ENCODE assay signal across 25 cellular contexts in genomic region chr6:63058601-63059000, GRCh38.
DNase-seq lines count a peak whose midpoint lies in the region; ATAC-seq and TF ChIP-seq lines count a peak whose summit lies in the region.
"Had no signal": no experiment of that assay in that cellular context is flagged by ENCODE, and none has a peak within 500 bp of the region (broad histone marks: within the 10 kb centered on the region; RNA-seq: fewer than 3 reads in every experiment).

No MANE protein-coding gene starts in this region.

- no peak for ATAC-seq in HG03175 (IDR thresholded peaks at IDR 0.05; ENCODE audit: unreplicated experiment)
- ATAC-seq: activated CD4-positive, CD25-positive, alpha-beta regulatory T cell treated with anti-CD3 and anti-CD28 coated beads, Interleukin-2, amount 50 U/mL, for 24 hours; activated CD8-positive, alpha-beta T cell treated with anti-CD3 and anti-CD28 coated beads, Interleukin-2, amount 10 ng/mL, durations not matched to agents 7 days and 5 days had no signal

- H3K27me3 ChIP-seq in HL-60 (ENCODE audit: insufficient read depth, poor library complexity, severe bottlenecking), result no peaks in the 10 kb centered on the region
- H3K27me3 ChIP-seq: Peyer's patch, transverse colon had no signal

- H3K4me3 ChIP-seq in HL-60 (replicated peaks; ENCODE audit: insufficient read depth, low read length), result no peak overlapping the region
- H3K4me3 ChIP-seq: lung, Peyer's patch, SK-N-MC, transverse colon had no signal

- DNase-seq in HL-60 (ENCODE audit: low read depth in 1 of 2, low spot score in 1 of 2), result peak; percentile 41 to 46
- peak; percentile 73 for DNase-seq in MV-4-11 (lab: John Stamatoyannopoulos, UW)
- DNase-seq in SKM-1 (lab: John Stamatoyannopoulos, UW; ENCODE audit: unreplicated experiment), result peak; percentile 56
- peak; percentile 18 for DNase-seq in left kidney (ENCODE audit: low read depth, low spot score)
- no peak for DNase-seq in Ammon's horn (ENCODE audit: low spot score)
- DNase-seq in DMS114 treated with DMSO at 0.1 percent for 48 hours (lab: John Stamatoyannopoulos, UW; ENCODE audit: unreplicated experiment), result no peak
- DNase-seq: activated CD8-positive, alpha-beta T cell treated with anti-CD3 and anti-CD28 coated beads, Interleukin-2, amount 10 ng/mL, durations not matched to agents 7 days and 5 days; activated effector memory CD4-positive, alpha-beta T cell treated with Interleukin-2 at 50 U/mL for 16 hours; activated naive CD8-positive, alpha-beta T cell treated with anti-CD3 and anti-CD28 coated beads, Interleukin-2, amount 10 ng/mL, durations not matched to agents 7 days and 5 days; activated T-cell treated with anti-CD3 and anti-CD28 coated beads for 4 hours; CD4-positive, alpha-beta T cell; central memory CD4-positive, alpha-beta T cell; HFFc6; KG1; NCI-H1092; NCI-H1930; NCI-H774; Peyer's patch; stimulated activated CD8-positive, alpha-beta memory T cell treated with anti-CD3 and anti-CD28 coated beads, Interleukin-4, amount 100 ng/mL, for 48 hours; T-helper 9 cell; transverse colon had no signal

- no peak overlapping the region; the same call in 1 of the 2 replicates for H3K27ac ChIP-seq in HL-60 (replicated peaks)
- H3K27ac ChIP-seq: Peyer's patch, SK-N-MC, transverse colon had no signal

- TF ChIP-seq CTCF in HL-60 (IDR thresholded peaks at IDR 0.05; ENCODE audit: insufficient read depth, low read length), result no peak

Comparison
In these comparisons a context has a peak if more than half of its experiments do, and no peak if none do; other contexts are left out.
1. DNase-seq: peak in HL-60 (2 of 2), MV-4-11 (single experiment), SKM-1 (single experiment) and left kidney (single experiment); none in Ammon's horn (single experiment) and DMS114 treated with DMSO at 0.1 percent for 48 hours (single experiment).